ENCODE assay signal across 10 cellular contexts in the genomic region with DNA sequence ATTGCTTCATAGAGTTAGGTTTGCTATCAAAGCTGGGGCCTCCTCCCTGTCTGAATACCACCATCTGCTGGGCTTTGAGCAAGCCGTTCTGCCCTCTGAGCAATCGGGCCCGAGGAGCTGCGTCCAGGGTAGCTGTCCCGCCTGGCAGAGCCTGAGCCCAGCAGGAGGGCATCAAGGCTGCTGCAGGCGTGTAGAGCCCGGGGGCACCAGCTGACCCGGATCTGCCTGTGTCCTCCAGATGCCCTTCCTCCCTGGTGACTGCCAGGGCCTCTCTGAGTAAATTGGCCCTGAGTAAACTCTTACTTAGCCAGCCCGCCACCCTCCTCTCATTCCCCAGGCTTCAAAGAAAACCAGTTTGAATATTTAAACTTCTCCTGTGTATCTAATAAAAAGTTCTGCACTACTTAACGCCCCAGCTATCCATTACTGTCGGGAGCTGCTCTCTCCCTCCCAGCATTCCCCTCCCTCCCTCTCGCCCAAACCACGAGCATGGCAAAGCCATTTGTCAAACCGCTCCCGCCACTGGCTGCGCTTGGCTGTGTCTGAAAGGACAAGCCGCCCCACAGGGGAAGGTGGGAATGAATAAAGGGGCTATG. TPM values are rescaled to one million over a fixed set of nuclear protein-coding genes. Genes with fewer than 3 reads are reported as not detected.
DNase-seq lines count a peak whose midpoint lies in the region; ATAC-seq and TF ChIP-seq lines count a peak whose summit lies in the region.
"Had no signal": no experiment of that assay in that cellular context is flagged by ENCODE, and none has a peak within 500 bp of the region (broad histone marks: within the 10 kb centered on the region; RNA-seq: fewer than 3 reads in every experiment).

No MANE protein-coding gene starts in this region.

- peak; percentile 48 for TF ChIP-seq RAD21 in SK-N-SH (IDR thresholded peaks at IDR 0.05; ENCODE audit: low read length)

- peak overlapping the region; percentile 27; the same call in 1 of the 2 replicates for H2AFZ ChIP-seq in SK-N-SH (ENCODE audit: low read depth)

- peaks cover 14% of the 10 kb centered on the region for H3K36me3 Mint-ChIP-seq in type B pancreatic cell

- H3K4me3 ChIP-seq in right atrium auricular region (no peak overlapping the region), SK-N-SH (ENCODE audit: low read depth in 2 of 2, low read length in 1 of 2) (no peak overlapping the region)

- intact Hi-C loops in Right ventricle myocardium superior (cut with DNase I) (no loop called here), left colon (cut with DNase I, micrococcal nuclease) (no loop called here)

- POLR2A ChIA-PET in SK-N-SH (lab: Yijun Ruan, JAX) = interaction anchor here (0.6 to 2.7 kb wide), 11 partner anchors 9 to 62 kb away, joined by 3 to 38 read pairs (median 5); a partner anchor contains a TSS

- no peaks in the 10 kb centered on the region for H3K9me3 Mint-ChIP-seq in type B pancreatic cell

- H4K20me1 ChIP-seq in SK-N-SH (ENCODE audit: insufficient read depth) = no peaks in the 10 kb centered on the region

- H3K4me2 ChIP-seq in SK-N-SH = peak overlapping the region; percentile 19; the same call in 1 of the 2 replicates

- peaks cover 6% of the 10 kb centered on the region for H3K27me3 Mint-ChIP-seq in type B pancreatic cell

- ATAC-seq in Right ventricle myocardium superior (ENCODE audit: poor library complexity) = peak; percentile 49
- peak; percentile 64 for ATAC-seq in left colon
- no peak for ATAC-seq in GM19328 (IDR thresholded peaks at IDR 0.05; ENCODE audit: unreplicated experiment)

- no peaks in the 10 kb centered on the region for H3K79me2 ChIP-seq in SK-N-SH (ENCODE audit: insufficient read depth)

- H3K4me3 Mint-ChIP-seq in type B pancreatic cell = peak overlapping the region; percentile 23

- TF ChIP-seq CTCF in right atrium auricular region (IDR thresholded peaks at IDR 0.05) = no peak
- no peak for TF ChIP-seq CTCF in SK-N-SH (IDR thresholded peaks at IDR 0.05)
- TF ChIP-seq CTCF in type B pancreatic cell (conservative IDR thresholded peaks at IDR 0.05) = no peak

- WGBS in SK-N-SH (ENCODE audit: low lambda C conversion rate) = 55% methylated on average over 16 of the region's 17 CpGs

- CTCF ChIA-PET in SK-N-SH (lab: Yijun Ruan, JAX) = interaction anchor here (1.1 to 41.8 kb wide), 7 partner anchors 3 to 39 kb away, joined by 6 to 1752 read pairs (median 86); a partner anchor contains a TSS

- H3K9ac ChIP-seq in SK-N-SH = no peak overlapping the region

- peak in 1 of 2 experiments; percentile 85; a peak in 2 of 4 replicates for TF ChIP-seq EP300 in SK-N-SH (IDR thresholded peaks at IDR 0.05; ENCODE audit: borderline replicate concordance in 1 of 2, low read depth in 1 of 2, low read length in 1 of 2)

- no peaks in the 10 kb centered on the region for H3F3A ChIP-seq in SK-N-SH (replicated peaks; ENCODE audit: insufficient read depth)

- peaks cover 0 to 33% of the 10 kb centered on the region in 2 donors for H3K4me1 ChIP-seq in right atrium auricular region
- H3K4me1 ChIP-seq in SK-N-SH (ENCODE audit: control insufficient read depth in 1 of 2, insufficient read depth in 2 of 2, low read depth in 1 of 2, low read length in 1 of 2) = peaks cover 13 to 61% of the 10 kb centered on the region in 2 experiments

- DNase-seq in Right ventricle myocardium superior (no peak), right atrium auricular region (ENCODE audit: low spot score) (no peak), SK-N-SH (peak; percentile 87), left colon (no peak), type B pancreatic cell (ENCODE audit: extremely low spot score, unreplicated experiment) (no peak), NK-92 (lab: John Stamatoyannopoulos, UW; ENCODE audit: unreplicated experiment) (no peak)
- no peak for DNase-seq in stimulated activated CD8-positive, alpha-beta memory T cell treated with anti-CD3 and anti-CD28 coated beads, Interleukin-4, amount 100 ng/mL, for 48 hours
- DNase-seq: activated CD8-positive, alpha-beta memory T cell treated with anti-CD3 and anti-CD28 coated beads, Interleukin-2, amount 50 U/mL, for 48 hours; effector CD4-positive, alpha-beta T cell had no signal

- H3K27ac Mint-ChIP-seq in type B pancreatic cell = peak overlapping the region; percentile 85

- no peaks in the 10 kb centered on the region for H3K36me3 ChIP-seq in right atrium auricular region
- H3K36me3 ChIP-seq in SK-N-SH (replicated peaks in 1 of 2; ENCODE audit: control insufficient read depth in 1 of 2, insufficient read depth in 2 of 2, low read length in 1 of 2) = peaks cover 0 to 14% of the 10 kb centered on the region in 2 experiments

- no peaks in the 10 kb centered on the region for H3K9me2 ChIP-seq in SK-N-SH

- no peaks in the 10 kb centered on the region for H3K9me3 ChIP-seq in right atrium auricular region
- H3K9me3 ChIP-seq in SK-N-SH = no peaks in the 10 kb centered on the region

- no peak overlapping the region for H3K27ac ChIP-seq in right atrium auricular region
- peak overlapping the region in 1 of 2 experiments; percentile 92; a peak in 2 of 4 replicates for H3K27ac ChIP-seq in SK-N-SH (ENCODE audit: low read depth in 2 of 2, low read length in 1 of 2)

- peaks cover 44% of the 10 kb centered on the region for H3K4me1 Mint-ChIP-seq in type B pancreatic cell (ENCODE audit: unreplicated experiment)

- no peaks in the 10 kb centered on the region for H3K27me3 ChIP-seq in right atrium auricular region
- H3K27me3 ChIP-seq in SK-N-SH (ENCODE audit: insufficient read depth) = no peaks in the 10 kb centered on the region

TF ChIP-seq in SK-N-SH, 30 proteins besides CTCF, POLR2A, EP300 and RAD21:
- TF ChIP-seq CHD2 (IDR thresholded peaks at IDR 0.05; ENCODE audit: low read length, partially characterized antibody) (peak; percentile 66), RCOR1 (IDR thresholded peaks at IDR 0.05; ENCODE audit: low read length) (0 out of 2 replicates have a peak, but pooled peaks have one; percentile 54), GABPA (IDR thresholded peaks at IDR 0.05; ENCODE audit: low read depth) (0 out of 2 replicates have a peak, but pooled peaks have one; percentile 29), FOXJ3 (CRISPR knock-in tag; IDR thresholded peaks at IDR 0.05) (peak; percentile 69; the same call in 1 of the 2 replicates), MXI1 (IDR thresholded peaks at IDR 0.05; ENCODE audit: low read depth, low read length) (peak; percentile 43), ELF1 (IDR thresholded peaks at IDR 0.05) (no peak), SIN3A (IDR thresholded peaks at IDR 0.05; ENCODE audit: borderline replicate concordance, low read depth, low read length) (no peak), JUND (IDR thresholded peaks at IDR 0.05) (no peak)
- TF ChIP-seq, protein P1, sequence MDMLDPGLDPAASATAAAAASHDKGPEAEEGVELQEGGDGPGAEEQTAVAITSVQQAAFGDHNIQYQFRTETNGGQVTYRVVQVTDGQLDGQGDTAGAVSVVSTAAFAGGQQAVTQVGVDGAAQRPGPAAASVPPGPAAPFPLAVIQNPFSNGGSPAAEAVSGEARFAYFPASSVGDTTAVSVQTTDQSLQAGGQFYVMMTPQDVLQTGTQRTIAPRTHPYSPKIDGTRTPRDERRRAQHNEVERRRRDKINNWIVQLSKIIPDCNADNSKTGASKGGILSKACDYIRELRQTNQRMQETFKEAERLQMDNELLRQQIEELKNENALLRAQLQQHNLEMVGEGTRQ (IDR thresholded peaks at IDR 0.05; ENCODE audit: borderline replicate concordance, low read depth, low read length) = peak; percentile 34; the same call in 1 of the 2 replicates
- TF ChIP-seq, protein P2, sequence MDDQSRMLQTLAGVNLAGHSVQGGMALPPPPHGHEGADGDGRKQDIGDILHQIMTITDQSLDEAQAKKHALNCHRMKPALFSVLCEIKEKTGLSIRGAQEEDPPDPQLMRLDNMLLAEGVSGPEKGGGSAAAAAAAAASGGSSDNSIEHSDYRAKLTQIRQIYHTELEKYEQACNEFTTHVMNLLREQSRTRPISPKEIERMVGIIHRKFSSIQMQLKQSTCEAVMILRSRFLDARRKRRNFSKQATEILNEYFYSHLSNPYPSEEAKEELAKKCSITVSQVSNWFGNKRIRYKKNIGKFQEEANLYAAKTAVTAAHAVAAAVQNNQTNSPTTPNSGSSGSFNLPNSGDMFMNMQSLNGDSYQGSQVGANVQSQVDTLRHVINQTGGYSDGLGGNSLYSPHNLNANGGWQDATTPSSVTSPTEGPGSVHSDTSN (IDR thresholded peaks at IDR 0.05) = 0 out of 2 replicates have a peak, but pooled peaks have one; percentile 10

RNA-seq across cellular contexts. Expression of a gene that starts 16.4 kb away (rescaled TPM):
- total RNA-seq in Right ventricle myocardium superior (50.3 TPM), right atrium auricular region (10 to 100 TPM; 37.9 to 45.4 TPM), left colon (100 to 1,000 TPM; 136 to 187 TPM), type B pancreatic cell (ENCODE audit: low replicate concordance) (187 and 217 TPM in 2 replicates)
- 208 and 288 TPM in 2 replicates for polyA plus RNA-seq in SK-N-SH (2012; rRNA removed)
- polyA plus RNA-seq in SK-N-SH (2012; cell fraction: cytosol; rRNA removed) = 77.8 and 94.7 TPM in 2 replicates
- 1,862 and 2,736 TPM in 2 replicates for polyA plus RNA-seq in SK-N-SH (2012; cell fraction: nucleus; rRNA removed)

RNA-seq across cellular contexts. Expression of a gene that starts 29.7 kb away (rescaled TPM):
- total RNA-seq in Right ventricle myocardium superior = not detected
- 1 to 10 TPM; 1.2 to 6.5 TPM for total RNA-seq in right atrium auricular region
- polyA plus RNA-seq in SK-N-SH (2012; rRNA removed) = not detected in 2 replicates
- not detected in 2 replicates for polyA plus RNA-seq in SK-N-SH (2012; cell fraction: cytosol; rRNA removed)
- not detected in 2 replicates for polyA plus RNA-seq in SK-N-SH (2012; cell fraction: nucleus; rRNA removed)
- total RNA-seq in left colon = 100 to 1,000 TPM; 237 to 279 TPM
- total RNA-seq in type B pancreatic cell (ENCODE audit: low replicate concordance) = 20.0 and 32.5 TPM in 2 replicates

RNA-seq across cellular contexts. Expression of a gene that starts 46.0 kb away (rescaled TPM):
- 28.2 TPM for total RNA-seq in Right ventricle myocardium superior
- 10 to 100 TPM; 28.4 to 35.4 TPM for total RNA-seq in right atrium auricular region
- 26.1 and 33.8 TPM in 2 replicates for polyA plus RNA-seq in SK-N-SH (2012; rRNA removed)
- polyA plus RNA-seq in SK-N-SH (2012; cell fraction: cytosol; rRNA removed) = 27.2 and 30.9 TPM in 2 replicates
- 21.6 and 23.6 TPM in 2 replicates for polyA plus RNA-seq in SK-N-SH (2012; cell fraction: nucleus; rRNA removed)
- total RNA-seq in left colon = 10 to 100 TPM; 24.9 to 26.0 TPM
- 12.8 and 16.3 TPM in 2 replicates for total RNA-seq in type B pancreatic cell (ENCODE audit: low replicate concordance)

RNA-seq across cellular contexts. Expression of a gene that starts 50.3 kb away (rescaled TPM):
- total RNA-seq in Right ventricle myocardium superior (49.2 TPM), right atrium auricular region (10 to 100 TPM; 43.5 to 48.1 TPM), left colon (1 to 10 TPM; 7.1 to 8.7 TPM), type B pancreatic cell (ENCODE audit: low replicate concordance) (1.9 and 5.7 TPM in 2 replicates)
- 31.2 and 36.9 TPM in 2 replicates for polyA plus RNA-seq in SK-N-SH (2012; rRNA removed)
- 35.6 and 43.6 TPM in 2 replicates for polyA plus RNA-seq in SK-N-SH (2012; cell fraction: cytosol; rRNA removed)
- polyA plus RNA-seq in SK-N-SH (2012; cell fraction: nucleus; rRNA removed) = 29.6 and 30.5 TPM in 2 replicates
